In the genomic region with DNA sequence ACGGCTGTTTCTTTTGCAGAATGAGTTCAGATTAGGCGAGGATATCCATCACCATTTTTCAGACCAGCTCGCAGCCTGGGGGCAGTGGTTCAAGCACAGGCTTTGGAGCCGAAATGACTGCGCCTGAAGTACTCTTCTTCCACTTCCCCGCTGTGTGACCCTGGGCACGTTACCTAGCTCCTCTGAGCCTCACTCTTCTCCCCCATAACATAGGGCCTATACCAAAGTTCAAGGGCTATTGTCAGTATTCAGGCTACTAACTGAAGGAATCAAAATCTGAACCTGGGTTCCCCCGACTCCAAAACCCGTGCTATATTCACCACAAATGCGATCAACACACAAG, we compare ENCODE assay signal across 8 cellular contexts. TPM values are rescaled to one million over a fixed set of nuclear protein-coding genes. Genes with fewer than 3 reads are reported as not detected.
A peak's percentile ranks its signal among the peaks of the same experiment; 100 is the strongest.
DNase-seq lines count a peak whose midpoint lies in the region; ATAC-seq and TF ChIP-seq lines count a peak whose summit lies in the region.

No MANE protein-coding gene starts in this region.

- no peak for DNase-seq in AG10803 (ENCODE audit: low read depth)
- peak; percentile 52 for DNase-seq in GM23248
- DNase-seq in activated CD4-positive, alpha-beta memory T cell treated with anti-CD3 and anti-CD28 coated beads, Interleukin-2, amount 10 ng/mL, durations not matched to agents 7 days and 5 days = peak; percentile 25
- DNase-seq in substantia nigra (lab: John Stamatoyannopoulos, UW) = peak in 1 of 49 donors; percentile 12
- DNase-seq in NCI-H345 treated with DMSO at 0.1 percent for 48 hours (lab: John Stamatoyannopoulos, UW; ENCODE audit: unreplicated experiment) = no peak
- no peak for DNase-seq in NCI-H1417 treated with DMSO at 0.1 percent for 48 hours (lab: John Stamatoyannopoulos, UW)

- POLR2A ChIA-PET in activated CD4-positive, alpha-beta memory T cell treated with anti-CD3 and anti-CD28 coated beads, Interleukin-2, amount 10 ng/mL, durations not matched to agents 7 days and 5 days (lab: Charles Lee) = interaction anchor here (0.7 to 1.8 kb wide), 5 partner anchors 23 to 447 kb away, joined by 3 to 6 read pairs (median 4); a partner anchor contains a TSS

- peaks cover 5% of the 10 kb centered on the region; the same call in 1 of the 2 replicates for H3K36me3 ChIP-seq in GM23248 (ENCODE audit: low read depth)
- peaks cover 17% of the 10 kb centered on the region for H3K36me3 ChIP-seq in iPS-18a (ENCODE audit: control insufficient read depth, low read depth, low read length)

- CTCF ChIA-PET in activated CD4-positive, alpha-beta memory T cell treated with anti-CD3 and anti-CD28 coated beads, Interleukin-2, amount 10 ng/mL, durations not matched to agents 7 days and 5 days (lab: Charles Lee) = no interaction called here

- H3K9me3 Mint-ChIP-seq in activated CD4-positive, alpha-beta memory T cell treated with anti-CD3 and anti-CD28 coated beads, Interleukin-2, amount 10 ng/mL, durations not matched to agents 7 days and 5 days = no peaks in the 10 kb centered on the region

- peak overlapping the region; percentile 99 for H3K4me3 Mint-ChIP-seq in activated CD4-positive, alpha-beta memory T cell treated with anti-CD3 and anti-CD28 coated beads, Interleukin-2, amount 10 ng/mL, durations not matched to agents 7 days and 5 days

- peak overlapping the region; percentile 94 for H3K4me2 ChIP-seq in GM23248 (ENCODE audit: unreplicated experiment)

- H3F3A ChIP-seq in GM23248 (ENCODE audit: insufficient read depth) = 0 out of 2 replicates have a peak, but pooled peaks cover 4% of the 10 kb centered on the region

- H4K20me1 ChIP-seq in GM23248 (ENCODE audit: insufficient read depth) = no peaks in the 10 kb centered on the region

- no peak for TF ChIP-seq CTCF in AG10803 (conservative IDR thresholded peaks at IDR 0.05; ENCODE audit: low read length)

- H3K27me3 ChIP-seq in GM23248 (replicated peaks; ENCODE audit: insufficient read depth) (no peaks in the 10 kb centered on the region), iPS-18a (ENCODE audit: control insufficient read depth, insufficient read depth, low read length) (no peaks in the 10 kb centered on the region)

- peak overlapping the region; percentile 60 for H3K27ac ChIP-seq in GM23248
- no peak overlapping the region for H3K27ac ChIP-seq in iPS-18a (ENCODE audit: low read length)
- H3K27ac ChIP-seq in substantia nigra (ENCODE audit: low read depth, low read length, poor library complexity, severe bottlenecking) = peak overlapping the region; percentile 66

- H3K9me3 ChIP-seq in GM23248 (ENCODE audit: low read depth) (no peaks in the 10 kb centered on the region), iPS-18a (ENCODE audit: control insufficient read depth, low read depth, low read length) (no peaks in the 10 kb centered on the region)

- H3K4me1 ChIP-seq in GM23248 (ENCODE audit: insufficient read depth) = peaks cover 6% of the 10 kb centered on the region; the same call in 1 of the 2 replicates
- peaks cover 3% of the 10 kb centered on the region for H3K4me1 ChIP-seq in iPS-18a (ENCODE audit: control insufficient read depth, low read depth, low read length)

- peaks cover 12% of the 10 kb centered on the region for H3K36me3 Mint-ChIP-seq in activated CD4-positive, alpha-beta memory T cell treated with anti-CD3 and anti-CD28 coated beads, Interleukin-2, amount 10 ng/mL, durations not matched to agents 7 days and 5 days (ENCODE audit: low read depth)

- no peaks in the 10 kb centered on the region for H3K9me2 ChIP-seq in GM23248 (ENCODE audit: insufficient read depth)

- ATAC-seq in HG02571 (IDR thresholded peaks at IDR 0.05; ENCODE audit: unreplicated experiment) = no peak

- H2AFZ ChIP-seq in GM23248 = peak overlapping the region; percentile 91

- in situ Hi-C loops in GM23248 (cut with MboI) = no loop called here

- peaks cover 45% of the 10 kb centered on the region for H3K4me1 Mint-ChIP-seq in activated CD4-positive, alpha-beta memory T cell treated with anti-CD3 and anti-CD28 coated beads, Interleukin-2, amount 10 ng/mL, durations not matched to agents 7 days and 5 days

- no peaks in the 10 kb centered on the region for H3K27me3 Mint-ChIP-seq in activated CD4-positive, alpha-beta memory T cell treated with anti-CD3 and anti-CD28 coated beads, Interleukin-2, amount 10 ng/mL, durations not matched to agents 7 days and 5 days

- WGBS in GM23248 (ENCODE audit: low coverage in 1 of 2, low lambda C conversion rate in 2 of 2, missing lambda C conversion rate in 2 of 2), 2 experiments = 2 to 3% methylated on average over 10 of the region's 10 CpGs

- peaks cover 92% of the 10 kb centered on the region for H3K79me2 ChIP-seq in GM23248 (ENCODE audit: insufficient read depth)

- peak overlapping the region; percentile 88 for H3K27ac Mint-ChIP-seq in activated CD4-positive, alpha-beta memory T cell treated with anti-CD3 and anti-CD28 coated beads, Interleukin-2, amount 10 ng/mL, durations not matched to agents 7 days and 5 days

- peak overlapping the region; percentile 92 for H3K9ac ChIP-seq in GM23248
- peak overlapping the region; percentile 74 for H3K9ac ChIP-seq in iPS-18a (ENCODE audit: low read length)

- H3K4me3 ChIP-seq in AG10803 (ENCODE audit: low read length) (peak overlapping the region; percentile 100), GM23248 (peak overlapping the region; percentile 98), iPS-18a (ENCODE audit: low read length) (peak overlapping the region; percentile 92)

RNA-seq across cellular contexts. Expression of a gene that starts 0.4 kb away (rescaled TPM):
- 22.6 and 45.0 TPM in 2 replicates for total RNA-seq in GM23248 (2014; rRNA removed; shearing (Covaris generic))
- 122 and 126 TPM in 2 replicates for polyA plus RNA-seq in GM23248 (2016; fragmentation: Nextera tagmentation; extraction: Ambion mirVana)
- 10 to 100 TPM; 47.6 to 53.4 TPM for total RNA-seq in activated CD4-positive, alpha-beta memory T cell treated with anti-CD3 and anti-CD28 coated beads, Interleukin-2, amount 10 ng/mL, durations not matched to agents 7 days and 5 days

RNA-seq across cellular contexts. Expression of a gene that starts 0.4 kb away (rescaled TPM):
- 5.2 and 5.8 TPM in 2 replicates for total RNA-seq in GM23248 (2014; rRNA removed; shearing (Covaris generic))
- polyA plus RNA-seq in GM23248 (2016; fragmentation: Nextera tagmentation; extraction: Ambion mirVana) = 7.2 and 9.3 TPM in 2 replicates
- 10 to 100 TPM; 24.1 to 24.9 TPM for total RNA-seq in activated CD4-positive, alpha-beta memory T cell treated with anti-CD3 and anti-CD28 coated beads, Interleukin-2, amount 10 ng/mL, durations not matched to agents 7 days and 5 days

Comparison
In these comparisons a context has a peak if more than half of its experiments do, and no peak if none do; other contexts are left out.
1. DNase-seq: peak in GM23248 (single experiment) and activated CD4-positive, alpha-beta memory T cell treated with anti-CD3 and anti-CD28 coated beads, Interleukin-2, amount 10 ng/mL, durations not matched to agents 7 days and 5 days (single experiment); none in AG10803 (single experiment), NCI-H345 treated with DMSO at 0.1 percent for 48 hours (single experiment) and NCI-H1417 treated with DMSO at 0.1 percent for 48 hours (single experiment).
2. Peak in every context shown above with its lines, with median percentiles within 50 percentile points of each other: H3K4me3 ChIP-seq.